ENCODE assay signal across 8 cellular contexts in genomic region chr2:54455584-54456525, GRCh38.
DNase-seq lines count a peak whose midpoint lies in the region; ATAC-seq and TF ChIP-seq lines count a peak whose summit lies in the region.

SPTBN1 (plus strand) TSS chr2:54456327; CDS start chr2:54526419, 70,092 bp downstream.

- DNase-seq in AG08396 (ENCODE audit: low spot score) (peak; percentile 95), SK-N-MC (ENCODE audit: low read depth, low spot score) (no peak), T47D (ENCODE audit: low read depth in 1 of 2, low spot score in 1 of 2) (peak; percentile 46 to 67), HUDEP-2 (lab: John Stamatoyannopoulos, UW; ENCODE audit: unreplicated experiment in 76 of 76) (no peak)

- H3K27ac ChIP-seq in KMS-11 = peak within 1 kb of the TSS; percentile 41
- no peak within 1 kb of the TSS for H3K27ac ChIP-seq in SK-N-MC
- H3K27ac ChIP-seq in rectal smooth muscle tissue (ENCODE audit: low read depth, low read length) = peak within 1 kb of the TSS; percentile 92

- peak within 1 kb of the TSS; percentile 93 for H3K4me2 ChIP-seq in KMS-11

- no peak within 1 kb of the TSS for H3K4me3 ChIP-seq in KMS-11 (IDR thresholded peaks at IDR 0.05; ENCODE audit: insufficient read depth, low read depth, low read length)
- peak within 1 kb of the TSS; percentile 94 for H3K4me3 ChIP-seq in SK-N-MC
- peak within 1 kb of the TSS; percentile 71 for H3K4me3 ChIP-seq in iPS-11a (ENCODE audit: low read depth, low read length)
- H3K4me3 ChIP-seq in rectal smooth muscle tissue (ENCODE audit: low read length) = peak within 1 kb of the TSS; percentile 74

- H3K4me1 ChIP-seq in KMS-11 (ENCODE audit: low read depth, poor library complexity, severe bottlenecking) (peaks cover 25% of the 10 kb centered on the region), rectal smooth muscle tissue (ENCODE audit: control insufficient read depth, insufficient read depth, low read length) (peaks cover 9% of the 10 kb centered on the region)

- H2AFZ ChIP-seq in KMS-11 (ENCODE audit: low read depth) = peak within 1 kb of the TSS; percentile 77

- no peaks in the 10 kb centered on the region for H3K9me3 ChIP-seq in SK-N-MC (ENCODE audit: low read depth, low read length)

- peaks cover 29% of the 10 kb centered on the region for H3K79me2 ChIP-seq in KMS-11 (ENCODE audit: insufficient read depth, low read depth)

- in situ Hi-C loops in T47D (cut with HindIII; ENCODE audit: low pct_unique_long_range_greater_than_20kb, low sequenced_read_pairs) = no loop called here

- H3K27me3 ChIP-seq in KMS-11 (ENCODE audit: insufficient read depth, low read depth) (no peaks in the 10 kb centered on the region), rectal smooth muscle tissue (ENCODE audit: control insufficient read depth, insufficient read depth, low read length) (no peaks in the 10 kb centered on the region)

- no peaks in the 10 kb centered on the region for H4K20me1 ChIP-seq in KMS-11 (ENCODE audit: insufficient read depth)

- TF ChIP-seq CTCF in KMS-11 (conservative IDR thresholded peaks at IDR 0.05; ENCODE audit: low read depth, low read length) = no peak

- H3K9ac ChIP-seq in KMS-11 (peak within 1 kb of the TSS; percentile 66), SK-N-MC (ENCODE audit: insufficient read length) (peak within 1 kb of the TSS; percentile 61), rectal smooth muscle tissue (ENCODE audit: low read length) (peak within 1 kb of the TSS; percentile 74)

- H3K36me3 ChIP-seq in KMS-11 (ENCODE audit: insufficient read depth) (no peaks in the 10 kb centered on the region), SK-N-MC (ENCODE audit: insufficient read depth, low read length) (no peaks in the 10 kb centered on the region), rectal smooth muscle tissue (ENCODE audit: control insufficient read depth, insufficient read depth, low read length) (no peaks in the 10 kb centered on the region)

- ATAC-seq in GM18867 (IDR thresholded peaks at IDR 0.05; ENCODE audit: unreplicated experiment) = peak; percentile 31

Comparison
In these comparisons a context has a peak if more than half of its experiments do, and no peak if none do; other contexts are left out.
1. DNase-seq: peak in AG08396 (single experiment) and T47D (2 of 2); none in SK-N-MC (single experiment) and HUDEP-2 (0 of 76).
2. Peak in every context shown above with its lines, with median percentiles within 50 percentile points of each other: H3K9ac ChIP-seq.